15 cellular contexts compared by ENCODE assay signal in the genomic region with DNA sequence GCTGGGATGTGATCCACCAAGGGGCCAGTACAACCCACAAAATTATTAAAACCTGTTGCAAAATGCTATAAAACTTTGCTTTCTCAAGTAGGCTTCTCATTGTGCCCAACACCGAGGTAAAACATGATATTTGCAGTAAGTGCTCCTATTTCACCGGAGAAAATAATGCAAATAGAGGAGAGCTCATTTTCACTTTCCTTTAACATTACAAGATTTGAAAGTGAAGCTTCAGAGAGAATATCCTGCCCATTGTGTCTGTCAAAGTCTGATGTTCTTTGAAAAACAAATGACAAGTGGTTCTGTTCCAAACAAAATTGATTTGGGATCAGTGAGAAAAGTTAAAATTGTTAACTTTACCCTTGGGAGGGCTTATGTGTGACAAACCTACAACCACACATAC.
"Had no signal": no experiment of that assay in that cellular context is flagged by ENCODE, and none has a peak within 500 bp of the region (broad histone marks: within the 10 kb centered on the region; RNA-seq: fewer than 3 reads in every experiment).

No MANE protein-coding gene starts in this region.

- ATAC-seq: natural killer cell; right lobe of liver; stimulated activated naive CD8-positive, alpha-beta T cell treated with anti-CD3 and anti-CD28 coated beads, Interleukin-15, amount 100 ng/mL, for 72 hours had no signal

- DNase-seq: islet precursor cell; left ventricle myocardium inferior; mesendoderm; naive B cell; natural killer cell; nephron progenitor cell; occipital lobe; right lobe of liver; stimulated activated CD4-positive, alpha-beta T cell treated with anti-CD3 and anti-CD28 coated beads, Interleukin-1b, Interleukin-23, amount 100 ng/mL, for 48 hours; stimulated activated CD4-positive, alpha-beta T cell treated with anti-CD3 and anti-CD28 coated beads, Interleukin-2, amount 100 ng/mL, for 48 hours; stimulated activated CD4-positive, alpha-beta T cell treated with anti-CD3 and anti-CD28 coated beads, Interleukin-4, amount 100 ng/mL, for 4 hours; stimulated activated CD8-positive, alpha-beta memory T cell treated with anti-CD3 and anti-CD28 coated beads, Interleukin-4, amount 100 ng/mL, for 48 hours; stimulated activated naive CD4-positive, alpha-beta T cell treated with Interleukin-2 at 50 U/mL for 16 hours; stimulated activated naive CD8-positive, alpha-beta T cell treated with anti-CD3 and anti-CD28 coated beads, Interleukin-15, amount 100 ng/mL, for 72 hours; substantia nigra had no signal
